ENCODE assay signal across 2 cellular contexts in genomic region chr1:1613509-1614082, GRCh38.
TF ChIP-seq lines count a peak whose summit lies in the region.

No MANE protein-coding gene starts in this region.

TF ChIP-seq in IMR-90, 13 proteins besides CTCF, POLR2A, EP300 and RAD21 (continued from another document):
- TF ChIP-seq USF2 (IDR thresholded peaks at IDR 0.05; ENCODE audit: low read depth, low read length) (no peak), NFE2L2 (IDR thresholded peaks at IDR 0.05; ENCODE audit: low read depth, low read length) (no peak), SMC3 (IDR thresholded peaks at IDR 0.05; ENCODE audit: low read depth, low read length) (no peak), ELK1 (IDR thresholded peaks at IDR 0.05; ENCODE audit: borderline replicate concordance, low read depth, low read length) (no peak), RFX5 (IDR thresholded peaks at IDR 0.05; ENCODE audit: low read depth, low read length) (no peak), FOS (IDR thresholded peaks at IDR 0.05; ENCODE audit: low read depth, low read length) (no peak), RCOR1 (IDR thresholded peaks at IDR 0.05; ENCODE audit: insufficient replicate concordance, low read length) (no peak), MAFK (IDR thresholded peaks at IDR 0.05; ENCODE audit: low read depth, low read length) (no peak), MXI1 (IDR thresholded peaks at IDR 0.05; ENCODE audit: borderline replicate concordance, low read depth, low read length) (no peak), CHD1 (IDR thresholded peaks at IDR 0.05; ENCODE audit: low read depth, low read length) (no peak), CEBPB (IDR thresholded peaks at IDR 0.05; ENCODE audit: low read depth, low read length) (no peak)

TF ChIP-seq in HEK293T, 16 proteins besides CTCF, POLR2A, EP300 and RAD21 (continued from another document):
- TF ChIP-seq HDGF (IDR thresholded peaks at IDR 0.05; ENCODE audit: borderline replicate concordance), result no peak
- TF ChIP-seq PKNOX1 (IDR thresholded peaks at IDR 0.05), result no peak
- TF ChIP-seq ARNT (IDR thresholded peaks at IDR 0.05), result no peak
- no peak for TF ChIP-seq LEF1 (IDR thresholded peaks at IDR 0.05; ENCODE audit: borderline replicate concordance)
